ENCODE assay signal across 8 cellular contexts in the genomic region with DNA sequence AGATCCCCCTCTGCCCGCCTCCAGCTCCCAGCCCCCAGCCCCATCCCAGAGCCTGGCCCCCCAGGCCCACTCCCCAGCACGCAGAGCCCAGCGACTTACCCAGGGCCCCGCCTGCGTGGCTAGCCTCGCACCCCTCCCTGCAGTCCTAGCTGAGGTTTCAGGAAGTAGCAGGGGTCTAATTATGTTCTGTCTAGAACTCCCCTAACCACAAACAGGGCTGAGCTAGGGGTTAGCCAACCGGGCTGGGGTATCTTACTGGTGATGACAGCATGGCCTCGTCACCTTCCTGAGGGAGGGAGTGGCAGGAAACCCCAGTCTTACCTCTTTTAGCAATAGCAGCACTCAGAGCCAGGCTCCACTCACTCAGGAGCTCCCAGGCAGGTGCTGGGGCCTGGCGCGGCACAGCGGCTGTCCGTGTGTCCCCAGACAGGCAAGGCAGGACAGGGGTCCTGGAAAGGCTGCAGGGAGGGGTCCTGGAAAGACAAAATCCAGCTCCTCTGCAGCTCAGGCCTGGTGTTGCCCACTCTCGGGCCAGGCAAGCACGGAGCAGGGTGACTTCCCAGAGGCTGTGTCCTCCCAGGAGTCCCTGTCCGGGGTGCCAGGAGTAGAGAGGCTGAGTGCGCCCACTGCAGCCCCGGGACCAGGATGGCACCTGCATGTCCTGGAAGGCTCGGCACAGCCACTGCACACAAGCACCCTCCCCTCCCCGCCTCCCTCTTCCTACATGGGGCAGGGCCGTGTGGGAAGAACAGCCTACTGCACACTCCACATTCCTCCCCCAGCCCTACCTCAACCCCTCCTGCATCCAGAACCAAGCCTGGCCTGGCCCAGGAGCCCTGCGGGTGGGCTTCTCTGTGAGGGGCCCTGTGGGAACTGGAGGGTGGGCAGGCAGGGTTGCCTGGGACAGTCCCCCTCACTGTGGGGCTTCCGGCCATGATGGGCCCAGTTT. TPM values are rescaled to one million over a fixed set of nuclear protein-coding genes. Genes with fewer than 3 reads are reported as not detected.
DNase-seq lines count a peak whose midpoint lies in the region; ATAC-seq and TF ChIP-seq lines count a peak whose summit lies in the region.

A gene with protein sequence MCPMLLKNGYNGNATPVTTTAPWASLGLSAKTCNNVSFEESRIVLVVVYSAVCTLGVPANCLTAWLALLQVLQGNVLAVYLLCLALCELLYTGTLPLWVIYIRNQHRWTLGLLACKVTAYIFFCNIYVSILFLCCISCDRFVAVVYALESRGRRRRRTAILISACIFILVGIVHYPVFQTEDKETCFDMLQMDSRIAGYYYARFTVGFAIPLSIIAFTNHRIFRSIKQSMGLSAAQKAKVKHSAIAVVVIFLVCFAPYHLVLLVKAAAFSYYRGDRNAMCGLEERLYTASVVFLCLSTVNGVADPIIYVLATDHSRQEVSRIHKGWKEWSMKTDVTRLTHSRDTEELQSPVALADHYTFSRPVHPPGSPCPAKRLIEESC (minus strand): TSS at position 151 of the 949 bp plus-strand sequence. CDS start 10,010 bp downstream, outside the sequence.

- peaks cover 54% of the 10 kb centered on the region for H3K4me1 Mint-ChIP-seq in T-helper 17 cell
- H3K4me1 Mint-ChIP-seq in activated naive CD8-positive, alpha-beta T cell treated with anti-CD3 and anti-CD28 coated beads, Interleukin-2, amount 50 U/mL, for 24 hours, result peaks cover 91% of the 10 kb centered on the region

- peak within 1 kb of the TSS; percentile 96 for H3K4me3 Mint-ChIP-seq in T-helper 17 cell
- H3K4me3 Mint-ChIP-seq in activated naive CD8-positive, alpha-beta T cell treated with anti-CD3 and anti-CD28 coated beads, Interleukin-2, amount 50 U/mL, for 24 hours, result peak within 1 kb of the TSS; percentile 87

- H3K9me3 ChIP-seq in T-helper 17 cell (ENCODE audit: control insufficient read depth, low read length, poor library complexity, severe bottlenecking) (no peaks in the 10 kb centered on the region), mucosa of stomach (ENCODE audit: control insufficient read depth, low read length) (no peaks in the 10 kb centered on the region), stomach (no peaks in the 10 kb centered on the region)

- peak within 1 kb of the TSS; percentile 57 for H3K9ac ChIP-seq in mucosa of stomach (ENCODE audit: low read length)

- no peak for TF ChIP-seq POLR2A in stomach (IDR thresholded peaks at IDR 0.05)

- H3K4me3 ChIP-seq in mucosa of stomach (ENCODE audit: low read length), result no peak within 1 kb of the TSS
- peak within 1 kb of the TSS; percentile 8 to 42 (median 36) for H3K4me3 ChIP-seq in stomach

- peak within 1 kb of the TSS; percentile 60 to 84 (median 75) for H3K27ac ChIP-seq in stomach

- H3K27ac Mint-ChIP-seq in T-helper 17 cell, result peak within 1 kb of the TSS; percentile 99
- peak within 1 kb of the TSS; percentile 84 for H3K27ac Mint-ChIP-seq in activated naive CD8-positive, alpha-beta T cell treated with anti-CD3 and anti-CD28 coated beads, Interleukin-2, amount 50 U/mL, for 24 hours

- TF ChIP-seq EP300 in stomach (IDR thresholded peaks at IDR 0.05), result no peak

- peak; percentile 76 to 87 (median 80) for DNase-seq in T-helper 17 cell
- peak; percentile 85 for DNase-seq in activated naive CD8-positive, alpha-beta T cell treated with anti-CD3 and anti-CD28 coated beads, Interleukin-2, amount 50 U/mL, for 24 hours
- DNase-seq in stomach, result peak; percentile 63
- DNase-seq in hepatic stellate cell (ENCODE audit: low spot score), result no peak
- no peak for DNase-seq in NCI-H146 treated with DMSO at 0.1 percent for 48 hours (lab: John Stamatoyannopoulos, UW; ENCODE audit: unreplicated experiment)

- 43 to 77% (median 67%) methylated on average over 8 to 22 of the region's 22 CpGs for WGBS in stomach, 5 donors

- no peaks in the 10 kb centered on the region for H3K36me3 Mint-ChIP-seq in T-helper 17 cell (ENCODE audit: low read depth)
- peaks cover 11% of the 10 kb centered on the region for H3K36me3 Mint-ChIP-seq in activated naive CD8-positive, alpha-beta T cell treated with anti-CD3 and anti-CD28 coated beads, Interleukin-2, amount 50 U/mL, for 24 hours (ENCODE audit: low read depth)

- H3K27me3 ChIP-seq in mucosa of stomach (ENCODE audit: control insufficient read depth, insufficient read depth, low read length) (peaks cover 2% of the 10 kb centered on the region), stomach (peaks cover 0 to 30% (median 0%) of the 10 kb centered on the region in 3 donors)

- H3K36me3 ChIP-seq in mucosa of stomach (ENCODE audit: control insufficient read depth, insufficient read depth, low read length) (no peaks in the 10 kb centered on the region), stomach (no peaks in the 10 kb centered on the region)

- peaks cover 13% of the 10 kb centered on the region for H3K4me1 ChIP-seq in mucosa of stomach (ENCODE audit: control insufficient read depth, insufficient read depth, low read length)
- peaks cover 0 to 59% (median 18%) of the 10 kb centered on the region in 4 donors for H3K4me1 ChIP-seq in stomach

- TF ChIP-seq CTCF in stomach (IDR thresholded peaks at IDR 0.05), result no peak

- peak; percentile 48 for ATAC-seq in GM18861 (IDR thresholded peaks at IDR 0.05; ENCODE audit: unreplicated experiment)
- peak; percentile 42 for ATAC-seq in HG03103 (IDR thresholded peaks at IDR 0.05; ENCODE audit: low read depth, unreplicated experiment)
- ATAC-seq in T-helper 17 cell, result peak; percentile 93
- peak; percentile 77 for ATAC-seq in activated naive CD8-positive, alpha-beta T cell treated with anti-CD3 and anti-CD28 coated beads, Interleukin-2, amount 50 U/mL, for 24 hours

- H3K27me3 Mint-ChIP-seq in T-helper 17 cell, result no peaks in the 10 kb centered on the region
- H3K27me3 Mint-ChIP-seq in activated naive CD8-positive, alpha-beta T cell treated with anti-CD3 and anti-CD28 coated beads, Interleukin-2, amount 50 U/mL, for 24 hours, result no peaks in the 10 kb centered on the region

- H3K9me3 Mint-ChIP-seq in activated naive CD8-positive, alpha-beta T cell treated with anti-CD3 and anti-CD28 coated beads, Interleukin-2, amount 50 U/mL, for 24 hours, result no peaks in the 10 kb centered on the region

- intact Hi-C loops in stomach (cut with DNase I; ENCODE audit: low total_unique reads), result no loop called here

RNA-seq across cellular contexts. Expression of the gene that starts here (rescaled TPM):
- total RNA-seq in T-helper 17 cell (10 to 100 TPM; 43.4 to 47.1 TPM), stomach (10 to 100 TPM in 1 of 5 donors, 1 to 10 TPM in 3, under 1 TPM in 1; under 0.01 to 11.1 (median 1.7) TPM)
- under 1 TPM; 0.38 to 0.81 (median 0.76) TPM for polyA plus RNA-seq in stomach

Comparison
In these comparisons a context has a peak if more than half of its experiments do, and no peak if none do; other contexts are left out.
1. ATAC-seq: peak in every context shown above with its lines; median percentile 93 in T-helper 17 cell; 77 in activated naive CD8-positive, alpha-beta T cell treated with anti-CD3 and anti-CD28 coated beads, Interleukin-2, amount 50 U/mL, for 24 hours; 48 in GM18861; 42 in HG03103.
2. DNase-seq: peak in T-helper 17 cell (3 of 3), activated naive CD8-positive, alpha-beta T cell treated with anti-CD3 and anti-CD28 coated beads, Interleukin-2, amount 50 U/mL, for 24 hours (single experiment) and stomach (single experiment); none in hepatic stellate cell (single experiment) and NCI-H146 treated with DMSO at 0.1 percent for 48 hours (single experiment).